ENCODE assay signal across 9 cellular contexts in the genomic region with DNA sequence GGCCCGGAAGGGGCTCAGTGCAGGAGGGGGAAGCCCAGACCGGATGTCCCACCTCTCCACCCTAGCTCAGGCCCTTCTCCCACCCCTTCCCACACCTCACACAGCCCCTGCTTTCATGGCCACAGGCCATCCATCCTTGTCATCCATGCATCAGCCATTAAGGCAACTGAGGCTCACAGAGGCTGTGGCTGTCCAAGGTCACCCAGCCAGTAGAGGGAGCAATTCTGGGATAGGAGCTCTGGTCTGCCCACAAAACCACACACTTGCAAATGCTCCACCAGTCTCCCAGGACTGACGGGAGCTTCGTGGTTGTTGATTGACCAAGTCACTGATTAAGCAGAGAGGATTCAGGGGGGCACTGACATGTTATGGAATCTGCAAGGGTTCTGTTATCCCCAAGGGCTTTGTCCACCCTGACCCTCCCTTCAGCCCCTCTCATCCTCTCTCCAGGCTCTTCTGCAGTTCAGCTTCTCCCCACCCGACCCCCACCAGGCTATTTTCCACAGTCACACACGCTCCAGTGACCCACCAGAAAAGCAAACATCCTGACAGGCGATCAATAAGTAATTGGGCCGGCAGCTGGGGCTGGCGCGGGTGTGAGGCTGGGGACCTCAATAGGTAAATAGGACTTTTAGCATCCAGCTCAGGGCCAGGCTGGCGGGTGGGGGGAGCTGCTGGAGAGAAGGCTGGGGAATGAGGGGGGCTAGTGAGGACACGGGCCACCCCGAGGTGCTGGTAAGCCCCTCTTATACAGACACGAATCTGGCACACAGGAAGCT. TPM values are rescaled to one million over a fixed set of nuclear protein-coding genes. Genes with fewer than 3 reads are reported as not detected.
DNase-seq lines count a peak whose midpoint lies in the region; ATAC-seq and TF ChIP-seq lines count a peak whose summit lies in the region.
"Had no signal": no experiment of that assay in that cellular context is flagged by ENCODE, and none has a peak within 500 bp of the region (broad histone marks: within the 10 kb centered on the region; RNA-seq: fewer than 3 reads in every experiment).

No MANE protein-coding gene starts in this region.

- no peaks in the 10 kb centered on the region for H3K36me3 Mint-ChIP-seq in effector memory CD8-positive, alpha-beta T cell (ENCODE audit: insufficient read depth)

- WGBS in liver: 45% methylated on average over 14 of the region's 14 CpGs

- H3K27ac ChIP-seq in VCaP (no peak overlapping the region), liver (ENCODE audit: low read depth in 1 of 2, low read length in 2 of 2) (no peak overlapping the region)

- H3K4me1 ChIP-seq in liver (ENCODE audit: control insufficient read depth in 4 of 4, insufficient read depth in 4 of 4, low read length in 3 of 4): no peaks in the 10 kb centered on the region

- no peak overlapping the region for H3K9ac ChIP-seq in liver (ENCODE audit: low read depth in 1 of 2, low read length in 2 of 2)

- H3K36me3 ChIP-seq in liver (ENCODE audit: control insufficient read depth in 4 of 4, insufficient read depth in 3 of 4, low read depth in 1 of 4, low read length in 3 of 4): no peaks in the 10 kb centered on the region

- no peak overlapping the region for H3K4me3 Mint-ChIP-seq in effector memory CD8-positive, alpha-beta T cell

- no peak for ATAC-seq in effector memory CD8-positive, alpha-beta T cell (replicated peaks)

- TF ChIP-seq CTCF in VCaP (conservative IDR thresholded peaks at IDR 0.05): peak; percentile 62
- TF ChIP-seq CTCF in liver (IDR thresholded peaks at IDR 0.05; ENCODE audit: low read depth, low read length, missing input control): peak; percentile 34

- DNase-seq in EH (ENCODE audit: low read depth) (peak; percentile 27), HT-29 (ENCODE audit: low spot score) (peak; percentile 51), NCI-H2196 treated with DMSO at 0.1 percent for 48 hours (lab: John Stamatoyannopoulos, UW; ENCODE audit: unreplicated experiment) (no peak), midbrain (lab: John Stamatoyannopoulos, UW) (no peak)
- DNase-seq in stimulated activated CD4-positive, alpha-beta T cell treated with anti-CD3 and anti-CD28 coated beads, Interleukin-2, amount 100 ng/mL, for 24 hours: no peak
- no peak for DNase-seq in effector memory CD8-positive, alpha-beta T cell

- H3K4me1 Mint-ChIP-seq in effector memory CD8-positive, alpha-beta T cell (ENCODE audit: low read depth in 2 of 2): no peaks in the 10 kb centered on the region

- H3K4me3 ChIP-seq in liver (ENCODE audit: low read depth in 1 of 3, low read length in 3 of 3): no peak overlapping the region

- peaks cover 17 to 49% of the 10 kb centered on the region in 2 donors for H3K27me3 Mint-ChIP-seq in effector memory CD8-positive, alpha-beta T cell

- no peak for TF ChIP-seq RAD21 in liver (IDR thresholded peaks at IDR 0.05)

- H3K27me3 ChIP-seq in liver (ENCODE audit: control insufficient read depth in 4 of 4, insufficient read depth in 4 of 4, low read length in 3 of 4): no peaks in the 10 kb centered on the region

- H3K27ac Mint-ChIP-seq in effector memory CD8-positive, alpha-beta T cell: no peak overlapping the region

- H3K9me3 Mint-ChIP-seq in effector memory CD8-positive, alpha-beta T cell: no peaks in the 10 kb centered on the region

- H3K9me3 ChIP-seq in liver (ENCODE audit: control insufficient read depth in 4 of 4, low read length in 3 of 4): no peaks in the 10 kb centered on the region

TF ChIP-seq in liver, 16 proteins besides CTCF, POLR2A, EP300 and RAD21:
- TF ChIP-seq FOXA2 (IDR thresholded peaks at IDR 0.05): no peak
- no peak for TF ChIP-seq HNF4G (IDR thresholded peaks at IDR 0.05)
- TF ChIP-seq HNF4A (conservative IDR thresholded peaks at IDR 0.05): no peak
- no peak for TF ChIP-seq SP1 (IDR thresholded peaks at IDR 0.05)

RNA-seq across cellular contexts. Expression of gene LINGO1, which starts 15.0 kb away (rescaled TPM):
- total RNA-seq in HT-29 (2014; rRNA removed; shearing (Covaris generic)): 0.16 and 0.31 TPM in 2 replicates
- total RNA-seq in liver: 1 to 10 TPM in 1 of 2 donors, under 1 TPM in 1; 0.50 to 1.6 TPM
- under 1 TPM in 1 of 2 donors, not detected in 1; 0.75 TPM for polyA plus RNA-seq in liver
- total RNA-seq: LHCN-M2 had no signal

Comparison
In these comparisons a context has a peak if more than half of its experiments do, and no peak if none do; other contexts are left out.
1. DNase-seq: peak in EH (single experiment) and HT-29 (single experiment); none in NCI-H2196 treated with DMSO at 0.1 percent for 48 hours (single experiment), midbrain (single experiment), stimulated activated CD4-positive, alpha-beta T cell treated with anti-CD3 and anti-CD28 coated beads, Interleukin-2, amount 100 ng/mL, for 24 hours (0 of 2) and effector memory CD8-positive, alpha-beta T cell (0 of 3).